ENCODE assay signal across 20 cellular contexts in genomic region chr18:22494771-22495170, GRCh38.
DNase-seq lines count a peak whose midpoint lies in the region; ATAC-seq, FAIRE-seq and TF ChIP-seq lines count a peak whose summit lies in the region.
"Had no signal": no experiment of that assay in that cellular context is flagged by ENCODE, and none has a peak within 500 bp of the region (broad histone marks: within the 10 kb centered on the region; RNA-seq: fewer than 3 reads in every experiment).

No MANE protein-coding gene starts in this region.

- H3K4me2 ChIP-seq in mammary epithelial cell (ENCODE audit: insufficient read depth, low read depth, low read length) (no peak overlapping the region), endothelial cell of umbilical vein (ENCODE audit: insufficient read depth, low read length) (peak overlapping the region; percentile 47), hepatocyte (no peak overlapping the region)
- H3K4me2 ChIP-seq: SK-N-SH had no signal

- WGBS in mammary epithelial cell (ENCODE audit: low coverage, missing lambda C conversion rate) = 75% methylated on average over 2 of the region's 2 CpGs
- 74% methylated on average over 2 of the region's 2 CpGs for WGBS in hepatocyte (ENCODE audit: low lambda C conversion rate, missing lambda C conversion rate)
- WGBS in aorta, 2 donors = 4 to 8% methylated on average over 2 of the region's 2 CpGs

- peak; percentile 82 for FAIRE-seq in endothelial cell of umbilical vein (lab: Jason Lieb, UNC)
- FAIRE-seq: frontal cortex, GM12891 had no signal

- no peaks in the 10 kb centered on the region for H3K79me2 ChIP-seq in mammary epithelial cell (ENCODE audit: insufficient read depth, low read length)
- H3K79me2 ChIP-seq in endothelial cell of umbilical vein (ENCODE audit: control insufficient read depth, insufficient read depth, low read length) = no peaks in the 10 kb centered on the region
- H3K79me2 ChIP-seq in hepatocyte = no peaks in the 10 kb centered on the region

- intact Hi-C loops in mammary epithelial cell (cut with micrococcal nuclease) (no loop called here), breast epithelium (cut with DNase I; ENCODE audit: low total_unique reads) (no loop called here), endothelial cell of umbilical vein (cut with micrococcal nuclease) (loop anchor here (2.0 to 5.0 kb wide), 2 partner anchors 24 to 63 kb away; no protein-coding TSS in a partner anchor), aorta (cut with DNase I) (loop anchor here in 1 of 2 donors (5.0 kb wide), 1 partner anchor 48 kb away; no protein-coding TSS in a partner anchor)

- POLR2A ChIA-PET in endothelial cell of umbilical vein (lab: Charles Lee) = no interaction called here

- CTCF ChIA-PET in mammary epithelial cell (lab: Charles Lee; ENCODE audit: low non-redundant PET) (no interaction called here), endothelial cell of umbilical vein (lab: Charles Lee) (interaction anchor here (0.8 to 2.1 kb wide), 6 partner anchors 9 to 68 kb away, joined by 3 to 7 read pairs (median 3); no protein-coding TSS in a partner anchor)

- H3K9me3 ChIP-seq in mammary epithelial cell (replicated peaks; ENCODE audit: insufficient read depth, low read length) (no peaks in the 10 kb centered on the region), breast epithelium (no peaks in the 10 kb centered on the region), endothelial cell of umbilical vein (replicated peaks; ENCODE audit: control insufficient read depth, insufficient read depth, low read length) (no peaks in the 10 kb centered on the region), hepatocyte (ENCODE audit: low read depth) (no peaks in the 10 kb centered on the region), aorta (ENCODE audit: control insufficient read depth, low read length) (no peaks in the 10 kb centered on the region)
- H3K9me3 ChIP-seq: mucosa of descending colon, ovary, SK-N-SH had no signal

- no peaks in the 10 kb centered on the region for H3K27me3 ChIP-seq in mammary epithelial cell (ENCODE audit: insufficient read depth, low read length)
- no peaks in the 10 kb centered on the region for H3K27me3 ChIP-seq in breast epithelium
- H3K27me3 ChIP-seq in endothelial cell of umbilical vein (ENCODE audit: control insufficient read depth in 2 of 2, insufficient read depth in 2 of 2, low read length in 2 of 2) = no peaks in the 10 kb centered on the region
- no peaks in the 10 kb centered on the region for H3K27me3 ChIP-seq in hepatocyte
- no peaks in the 10 kb centered on the region for H3K27me3 ChIP-seq in aorta (ENCODE audit: control insufficient read depth in 1 of 2, insufficient read depth in 2 of 2, low read length in 1 of 2)
- H3K27me3 ChIP-seq: ovary had no signal

- peak; percentile 76 for ATAC-seq in aorta (ENCODE audit: low FRiP score)
- no peak for ATAC-seq in HG03354 (IDR thresholded peaks at IDR 0.05; ENCODE audit: poor library complexity, severe bottlenecking, unreplicated experiment)
- ATAC-seq in HG02973 (IDR thresholded peaks at IDR 0.05; ENCODE audit: unreplicated experiment) = no peak
- ATAC-seq: mucosa of descending colon had no signal

- H3K27ac ChIP-seq in mammary epithelial cell (ENCODE audit: insufficient read depth, low read depth, low read length) = no peak overlapping the region
- H3K27ac ChIP-seq in breast epithelium = no peak overlapping the region
- peak overlapping the region; percentile 23 for H3K27ac ChIP-seq in endothelial cell of umbilical vein (ENCODE audit: insufficient read depth, low read depth, low read length)
- peak overlapping the region; percentile 81 for H3K27ac ChIP-seq in hepatocyte
- H3K27ac ChIP-seq in aorta (ENCODE audit: low read depth in 1 of 2, low read length in 2 of 2) = peak overlapping the region in 1 of 2 donors; percentile 67
- H3K27ac ChIP-seq: 22Rv1, HL-60, ovary had no signal

- H3K9ac ChIP-seq in mammary epithelial cell (ENCODE audit: insufficient read depth, low read length) = no peak overlapping the region
- peak overlapping the region; percentile 23 for H3K9ac ChIP-seq in endothelial cell of umbilical vein (replicated peaks; ENCODE audit: extremely low read depth, insufficient read depth, low read length)
- H3K9ac ChIP-seq: SK-N-SH had no signal

- H3K9me1 ChIP-seq in endothelial cell of umbilical vein (replicated peaks; ENCODE audit: control insufficient read depth, extremely low read depth, insufficient read depth, low read length) = no peaks in the 10 kb centered on the region

- TF ChIP-seq CTCF in mammary epithelial cell (conservative IDR thresholded peaks at IDR 0.05 in 1 of 2, IDR thresholded peaks at IDR 0.05 in 1 of 2; ENCODE audit: extremely low read depth in 1 of 2, insufficient read depth in 1 of 2, low read depth in 1 of 2, low read length in 2 of 2) (no peak), breast epithelium (IDR thresholded peaks at IDR 0.05) (no peak), endothelial cell of umbilical vein (IDR thresholded peaks at IDR 0.05; ENCODE audit: extremely low read depth in 1 of 2, insufficient read depth in 1 of 2, low read depth in 1 of 2, low read length in 2 of 2) (no peak), hepatocyte (IDR thresholded peaks at IDR 0.05; ENCODE audit: poor library complexity) (no peak)

- H2AFZ ChIP-seq in mammary epithelial cell (ENCODE audit: low read depth, low read length) (no peak overlapping the region), endothelial cell of umbilical vein (ENCODE audit: low read depth, low read length) (peak overlapping the region; percentile 44), hepatocyte (no peak overlapping the region)

- no peak for TF ChIP-seq POLR2A in breast epithelium (IDR thresholded peaks at IDR 0.05)
- no peak for TF ChIP-seq POLR2A in endothelial cell of umbilical vein (IDR thresholded peaks at IDR 0.05; ENCODE audit: low read depth, low read length)

- no peaks in the 10 kb centered on the region for H3K9me2 ChIP-seq in hepatocyte (replicated peaks; ENCODE audit: insufficient read depth)
- H3K9me2 ChIP-seq: SK-N-SH had no signal

- DNase-seq in mammary epithelial cell = peak; percentile 29
- DNase-seq in breast epithelium (ENCODE audit: low spot score in 2 of 2) = no peak
- peak; percentile 70 for DNase-seq in endothelial cell of umbilical vein (ENCODE audit: low read depth, low spot score)
- no peak for DNase-seq in hepatocyte (ENCODE audit: low spot score)
- DNase-seq in aorta = no peak
- DNase-seq in activated naive CD4-positive, alpha-beta T cell treated with Interleukin-2 at 50 U/mL for 16 hours = no peak
- DNase-seq: activated CD4-positive, alpha-beta memory T cell treated with anti-CD3 and anti-CD28 coated beads, Interleukin-2, amount 10 ng/mL, durations not matched to agents 7 days and 5 days; amygdala; CD4-positive, alpha-beta T cell; islet precursor cell; mucosa of descending colon; NCI-H146; ovary; SK-N-SH had no signal

- H3K36me3 ChIP-seq in mammary epithelial cell (ENCODE audit: insufficient read depth, low read length) (no peaks in the 10 kb centered on the region), breast epithelium (no peaks in the 10 kb centered on the region), endothelial cell of umbilical vein (ENCODE audit: control insufficient read depth in 2 of 2, extremely low read depth in 1 of 2, insufficient read depth in 2 of 2, low read length in 2 of 2) (no peaks in the 10 kb centered on the region), hepatocyte (replicated peaks; ENCODE audit: insufficient read depth, low read depth) (no peaks in the 10 kb centered on the region), aorta (ENCODE audit: control insufficient read depth in 1 of 2, insufficient read depth in 2 of 2, low read length in 1 of 2) (no peaks in the 10 kb centered on the region)
- H3K36me3 ChIP-seq: ovary had no signal

- H3K4me3 ChIP-seq in mammary epithelial cell (replicated peaks in 1 of 3; ENCODE audit: insufficient read depth in 1 of 3, low read depth in 2 of 3, low read length in 3 of 3) (no peak overlapping the region), breast epithelium (no peak overlapping the region), endothelial cell of umbilical vein (replicated peaks in 1 of 3; ENCODE audit: insufficient read depth in 1 of 3, low read depth in 1 of 3, low read length in 3 of 3) (no peak overlapping the region), hepatocyte (no peak overlapping the region), aorta (ENCODE audit: low read length in 2 of 2) (no peak overlapping the region)
- H3K4me3 ChIP-seq: mucosa of descending colon, ovary had no signal

- H4K20me1 ChIP-seq in mammary epithelial cell (ENCODE audit: insufficient read depth, low read length) (no peaks in the 10 kb centered on the region), endothelial cell of umbilical vein (replicated peaks; ENCODE audit: control insufficient read depth, extremely low read depth, insufficient read depth, low read length) (no peaks in the 10 kb centered on the region), hepatocyte (ENCODE audit: insufficient read depth, poor library complexity, severe bottlenecking) (no peaks in the 10 kb centered on the region)

- H3K4me1 ChIP-seq in mammary epithelial cell (ENCODE audit: insufficient read depth, low read length) (peaks cover 9% of the 10 kb centered on the region), breast epithelium (no peaks in the 10 kb centered on the region), endothelial cell of umbilical vein (ENCODE audit: control insufficient read depth, extremely low read depth, insufficient read depth, low read length) (peaks cover 9% of the 10 kb centered on the region), hepatocyte (ENCODE audit: insufficient read depth) (peaks cover 30% of the 10 kb centered on the region), aorta (ENCODE audit: control insufficient read depth in 1 of 2, insufficient read depth in 2 of 2, low read length in 2 of 2) (peaks cover 2 to 5% of the 10 kb centered on the region in 2 donors)

- dilution Hi-C loops in mammary epithelial cell (cut with HindIII; ENCODE audit: low sequenced_read_pairs) = loop anchor here (5.0 kb wide), 1 partner anchor 43 kb away; no protein-coding TSS in a partner anchor
- dilution Hi-C loops in endothelial cell of umbilical vein (cut with MboI; ENCODE audit: extremely low pct_ligation_motif_present, low sequenced_read_pairs) = no loop called here

- BruUV-seq in mammary epithelial cell (replicated peaks; lab: Mats Ljungman, UMichigan) = no TSS peak
- BruUV-seq in endothelial cell of umbilical vein (replicated peaks; lab: Mats Ljungman, UMichigan) = no TSS peak

- in situ Hi-C loops in mammary epithelial cell (cut with MboI; ENCODE audit: low sequenced_read_pairs in 2 of 2) = no loop called here

TF ChIP-seq in endothelial cell of umbilical vein, 7 proteins besides CTCF, POLR2A, EP300 and RAD21 (continues in another document):
- no peak for TF ChIP-seq MYC (IDR thresholded peaks at IDR 0.05; ENCODE audit: low read depth, low read length)
- TF ChIP-seq, protein P1, sequence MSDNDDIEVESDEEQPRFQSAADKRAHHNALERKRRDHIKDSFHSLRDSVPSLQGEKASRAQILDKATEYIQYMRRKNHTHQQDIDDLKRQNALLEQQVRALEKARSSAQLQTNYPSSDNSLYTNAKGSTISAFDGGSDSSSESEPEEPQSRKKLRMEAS (IDR thresholded peaks at IDR 0.05; ENCODE audit: insufficient read depth, insufficient read length) = no peak
- no peak for TF ChIP-seq POLR2AphosphoS5 (IDR thresholded peaks at IDR 0.05; ENCODE audit: insufficient read depth, low read depth, low read length)
- TF ChIP-seq JUN (IDR thresholded peaks at IDR 0.05; ENCODE audit: borderline replicate concordance, insufficient read depth, insufficient read length, low read depth) = peak; percentile 51

Comparison
In these comparisons a context has a peak if more than half of its experiments do, and no peak if none do; other contexts are left out.
1. DNase-seq: peak in mammary epithelial cell (single experiment) and endothelial cell of umbilical vein (single experiment); none in breast epithelium (0 of 2), hepatocyte (single experiment), aorta (0 of 2) and activated naive CD4-positive, alpha-beta T cell treated with Interleukin-2 at 50 U/mL for 16 hours (single experiment).
2. H3K27ac ChIP-seq: peak in endothelial cell of umbilical vein (single experiment) and hepatocyte (single experiment); none in mammary epithelial cell (single experiment) and breast epithelium (0 of 2).